Comparison of ENCODE assay signal across 27 cellular contexts in the genomic region with DNA sequence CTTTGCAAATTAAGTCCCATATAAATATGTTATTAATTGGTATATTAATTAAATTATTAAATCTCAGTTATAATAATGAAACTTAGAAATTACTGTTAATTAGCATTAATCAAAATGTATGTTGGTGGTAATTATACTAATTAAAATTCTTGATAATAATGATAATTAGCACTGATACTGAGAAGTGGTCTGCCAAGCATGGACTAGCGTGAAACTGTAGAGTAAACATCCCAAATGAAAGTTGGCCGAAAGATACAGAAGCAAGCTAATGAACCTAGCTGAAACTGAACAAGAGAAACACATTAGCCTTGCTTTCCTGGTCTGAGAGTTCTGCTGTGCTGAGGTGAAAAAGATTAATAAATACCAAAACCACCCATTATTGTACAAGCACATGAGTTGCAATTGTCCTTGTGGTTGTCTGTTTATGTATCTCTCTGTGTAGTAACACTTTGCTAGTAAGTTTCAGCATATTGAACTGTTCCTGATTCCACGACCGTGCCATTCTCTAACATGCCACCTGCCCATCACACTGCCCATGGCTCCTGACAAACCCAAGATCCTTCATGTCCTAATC.
"Had no signal": no experiment of that assay in that cellular context is flagged by ENCODE, and none has a peak within 500 bp of the region (broad histone marks: within the 10 kb centered on the region; RNA-seq: fewer than 3 reads in every experiment).

No MANE protein-coding gene starts in this region.

- H3K4me3 ChIP-seq: colonic mucosa, coronary artery, dorsolateral prefrontal cortex, esophagus muscularis mucosa, esophagus squamous epithelium, gastrocnemius medialis, gastroesophageal sphincter, heart left ventricle, heart right ventricle had no signal

- H3K36me3 ChIP-seq: colonic mucosa, esophagus muscularis mucosa, esophagus squamous epithelium, gastrocnemius medialis, gastroesophageal sphincter, heart left ventricle, heart right ventricle had no signal

- H3K27me3 ChIP-seq: colonic mucosa, dorsolateral prefrontal cortex, esophagus muscularis mucosa, esophagus squamous epithelium, foreskin keratinocyte, gastrocnemius medialis, gastroesophageal sphincter, heart left ventricle, heart right ventricle had no signal

- H3K4me1 ChIP-seq: colonic mucosa, esophagus squamous epithelium, foreskin keratinocyte, gastrocnemius medialis, gastroesophageal sphincter, heart left ventricle, heart right ventricle had no signal

- FAIRE-seq: colon, endometrium, frontal cortex had no signal

- DNase-seq: colonic mucosa; cortex of kidney; dermis blood vessel endothelial cell; dorsolateral prefrontal cortex; effector CD4-positive, alpha-beta T cell; effector CD8-positive, alpha-beta T cell; effector memory CD4-positive, alpha-beta T cell; effector memory CD8-positive, alpha-beta T cell; endodermal cell; erythroblast; esophagus squamous epithelium; foreskin fibroblast; foreskin keratinocyte; foreskin melanocyte; gastrocnemius medialis; glutamatergic neuron; head of caudate nucleus; heart left ventricle; heart right ventricle had no signal

- H3K9me3 ChIP-seq: colonic mucosa, esophagus squamous epithelium, gastrocnemius medialis had no signal

- H3K27ac ChIP-seq: colonic mucosa, coronary artery, dorsolateral prefrontal cortex, epithelial cell of prostate, esophagus muscularis mucosa, esophagus squamous epithelium, foreskin keratinocyte, gastrocnemius medialis, gastroesophageal sphincter, heart left ventricle, heart right ventricle had no signal

- ATAC-seq: effector memory CD8-positive, alpha-beta T cell; esophagus mucosa; foreskin keratinocyte; gastrocnemius medialis; gastroesophageal sphincter; heart left ventricle; heart right ventricle had no signal
